Comparison of ENCODE assay signal across 10 cellular contexts in genomic region chr4:119210760-119211159, GRCh38. TPM values are rescaled to one million over a fixed set of nuclear protein-coding genes. Genes with fewer than 3 reads are reported as not detected.
DNase-seq lines count a peak whose midpoint lies in the region; ATAC-seq and TF ChIP-seq lines count a peak whose summit lies in the region.
"Had no signal": no experiment of that assay in that cellular context is flagged by ENCODE, and none has a peak within 500 bp of the region (broad histone marks: within the 10 kb centered on the region; RNA-seq: fewer than 3 reads in every experiment).

No MANE protein-coding gene starts in this region.

- no peak for DNase-seq in T-helper 1 cell
- no peak for DNase-seq in T-cell
- peak; percentile 75 for DNase-seq in epithelial cell of esophagus (ENCODE audit: low read depth)
- peak; percentile 47 for DNase-seq in skeletal muscle cell (ENCODE audit: low read depth)
- DNase-seq in midbrain (lab: John Stamatoyannopoulos, UW): no peak
- DNase-seq: activated CD8-positive, alpha-beta memory T cell treated with anti-CD3 and anti-CD28 coated beads, Interleukin-2, amount 50 U/mL, for 4 hours; KG1 had no signal

- no peak overlapping the region for H3K27ac Mint-ChIP-seq in T-helper 1 cell treated with Interleukin-12 subunit alpha and Interleukin-12 subunit beta and Interleukin-4 antibody, amounts not matched to agents 30 μg/mL and 1 μg/mL, for 36 hours
- H3K27ac Mint-ChIP-seq in T-cell: no peak overlapping the region

- no peaks in the 10 kb centered on the region for H3K9me3 Mint-ChIP-seq in T-helper 1 cell treated with Interleukin-12 subunit alpha and Interleukin-12 subunit beta and Interleukin-4 antibody, amounts not matched to agents 30 μg/mL and 1 μg/mL, for 36 hours
- H3K9me3 Mint-ChIP-seq in T-cell: no peaks in the 10 kb centered on the region

- no peak for TF ChIP-seq CTCF in epithelial cell of esophagus (IDR thresholded peaks at IDR 0.05; ENCODE audit: insufficient read depth, low read depth, low read length, missing control alignments)

- POLR2A ChIA-PET in T-cell (lab: Charles Lee): no interaction called here

- H3K36me3 Mint-ChIP-seq in T-helper 1 cell treated with Interleukin-12 subunit alpha and Interleukin-12 subunit beta and Interleukin-4 antibody, amounts not matched to agents 30 μg/mL and 1 μg/mL, for 36 hours (ENCODE audit: low read depth): no peaks in the 10 kb centered on the region
- H3K36me3 Mint-ChIP-seq in T-cell: no peaks in the 10 kb centered on the region

- peaks cover 10% of the 10 kb centered on the region for H3K27me3 Mint-ChIP-seq in T-helper 1 cell treated with Interleukin-12 subunit alpha and Interleukin-12 subunit beta and Interleukin-4 antibody, amounts not matched to agents 30 μg/mL and 1 μg/mL, for 36 hours (ENCODE audit: low read depth)
- H3K27me3 Mint-ChIP-seq in T-cell: no peaks in the 10 kb centered on the region

- peaks cover 28% of the 10 kb centered on the region for H3K4me1 Mint-ChIP-seq in T-helper 1 cell treated with Interleukin-12 subunit alpha and Interleukin-12 subunit beta and Interleukin-4 antibody, amounts not matched to agents 30 μg/mL and 1 μg/mL, for 36 hours (ENCODE audit: low read depth)
- H3K4me1 Mint-ChIP-seq in T-cell: peaks cover 39 to 43% (median 39%) of the 10 kb centered on the region in 3 donors

- peak overlapping the region; percentile 35 for H3K4me3 Mint-ChIP-seq in T-helper 1 cell treated with Interleukin-12 subunit alpha and Interleukin-12 subunit beta and Interleukin-4 antibody, amounts not matched to agents 30 μg/mL and 1 μg/mL, for 36 hours
- peak overlapping the region; percentile 96 to 99 (median 98) for H3K4me3 Mint-ChIP-seq in T-cell

- peak overlapping the region; percentile 65 for H3K4me3 ChIP-seq in epithelial cell of esophagus (ENCODE audit: low read length)
- no peak overlapping the region for H3K4me3 ChIP-seq in skeletal muscle cell (ENCODE audit: low read depth, low read length)

- CTCF ChIA-PET in T-cell (lab: Charles Lee): no interaction called here

- ATAC-seq in T-cell (replicated peaks in 1 of 4) (no peak), HG03565 (IDR thresholded peaks at IDR 0.05; ENCODE audit: unreplicated experiment) (no peak), GM18861 (IDR thresholded peaks at IDR 0.05; ENCODE audit: unreplicated experiment) (no peak)

RNA-seq across cellular contexts. Expression of gene USP53, which starts 1.8 kb away (rescaled TPM):
- total RNA-seq in T-cell: 10 to 100 TPM; 17.3 to 26.4 (median 21.2) TPM

Comparison
In these comparisons a context has a peak if more than half of its experiments do, and no peak if none do; other contexts are left out.
1. DNase-seq: peak in epithelial cell of esophagus (single experiment) and skeletal muscle cell (single experiment); none in T-helper 1 cell (0 of 5), T-cell (0 of 34) and midbrain (single experiment).